ENCODE assay signal across 12 cellular contexts in genomic region chr3:25582242-25582641, GRCh38.
DNase-seq lines count a peak whose midpoint lies in the region; ATAC-seq, FAIRE-seq and TF ChIP-seq lines count a peak whose summit lies in the region.
"Had no signal": no experiment of that assay in that cellular context is flagged by ENCODE, and none has a peak within 500 bp of the region (broad histone marks: within the 10 kb centered on the region; RNA-seq: fewer than 3 reads in every experiment).

No MANE protein-coding gene starts in this region.

- intact Hi-C loops in gastrocnemius medialis (cut with DNase I; ENCODE audit: low total_unique reads): no loop called here

- H3K4me1 ChIP-seq in gastrocnemius medialis (no peaks in the 10 kb centered on the region), H9 (ENCODE audit: insufficient read depth, low read length) (no peaks in the 10 kb centered on the region)
- H3K4me1 ChIP-seq: upper lobe of right lung had no signal

- H3K79me1 ChIP-seq in H9 (ENCODE audit: insufficient read depth, low read depth, low read length, poor library complexity, severe bottlenecking): no peaks in the 10 kb centered on the region

- H3K27me3 Mint-ChIP-seq in H9 (ENCODE audit: low read depth) (no peaks in the 10 kb centered on the region), WTC11 (ENCODE audit: low read depth) (no peaks in the 10 kb centered on the region)

- H4K8ac ChIP-seq in H9 (replicated peaks; ENCODE audit: insufficient read length, low read depth, low read length): no peak overlapping the region

- H3K79me2 ChIP-seq in H9 (ENCODE audit: insufficient read depth, low read length): no peaks in the 10 kb centered on the region

- H3K4me1 Mint-ChIP-seq in H9 (peaks cover 9 to 11% of the 10 kb centered on the region in 2 experiments), WTC11 (no peaks in the 10 kb centered on the region)
- H3K4me1 Mint-ChIP-seq: activated B cell treated with CpG ODN at 0.5 μM for 24 hours had no signal

- no peak overlapping the region for H3K14ac ChIP-seq in H9 (ENCODE audit: insufficient read depth, low read length)

- H3K4ac ChIP-seq in H9 (ENCODE audit: low read depth, low read length): no peak overlapping the region

- H2BK20ac ChIP-seq in H9 (ENCODE audit: low read depth, low read length, poor library complexity, severe bottlenecking): no peak overlapping the region

- H3K36me3 ChIP-seq in gastrocnemius medialis: no peaks in the 10 kb centered on the region
- H3K36me3 ChIP-seq: upper lobe of right lung had no signal

- POLR2A ChIA-PET in WTC11 (lab: Charles Lee): interaction anchor here (0.6 kb wide), 1 partner anchor 868 kb away, joined by 3 read pairs; no protein-coding TSS in a partner anchor

- H3K27ac ChIP-seq in gastrocnemius medialis (peak overlapping the region in 1 of 4 donors; percentile 44), H9 (ENCODE audit: insufficient read length, low read depth, low read length) (no peak overlapping the region)
- H3K27ac ChIP-seq: epithelial cell of prostate, upper lobe of right lung had no signal

- no peak overlapping the region for H2BK12ac ChIP-seq in H9 (ENCODE audit: insufficient read length, low read depth, low read length)

- no peak overlapping the region for H2BK15ac ChIP-seq in H9 (ENCODE audit: low read depth, low read length)

- no peak overlapping the region for H3T11ph ChIP-seq in H9 (ENCODE audit: low read length)

- no peak for TF ChIP-seq POLR2A in gastrocnemius medialis (IDR thresholded peaks at IDR 0.05)

- no peak overlapping the region for H2BK5ac ChIP-seq in H9 (ENCODE audit: insufficient read length, low read length)

- no peak overlapping the region for H3K4me2 ChIP-seq in H9 (ENCODE audit: insufficient read depth, insufficient read length, low read length)

- H3K4me3 ChIP-seq in epithelial cell of esophagus (ENCODE audit: low read length) (no peak overlapping the region), gastrocnemius medialis (no peak overlapping the region)
- H3K4me3 ChIP-seq: upper lobe of right lung had no signal

- no peak overlapping the region for H2BK120ac ChIP-seq in H9 (ENCODE audit: low read depth, low read length, poor library complexity, severe bottlenecking)

- H3K9me3 Mint-ChIP-seq in H9 (no peaks in the 10 kb centered on the region), WTC11 (peaks cover 12% of the 10 kb centered on the region)
- H3K9me3 Mint-ChIP-seq: activated B cell treated with CpG ODN at 0.5 μM for 24 hours had no signal

- H2AK5ac ChIP-seq in H9 (ENCODE audit: insufficient read length, low read length): no peak overlapping the region

- H3K36me3 Mint-ChIP-seq in H9 (ENCODE audit: insufficient read depth in 1 of 3, low read depth in 3 of 3) (no peaks in the 10 kb centered on the region), WTC11 (peaks cover 4% of the 10 kb centered on the region; the same call in 1 of the 2 replicates)

- TF ChIP-seq CTCF in epithelial cell of esophagus (IDR thresholded peaks at IDR 0.05; ENCODE audit: insufficient read depth, low read depth, low read length, missing control alignments) (no peak), gastrocnemius medialis (IDR thresholded peaks at IDR 0.05 in 4 of 5, conservative IDR thresholded peaks at IDR 0.05 in 1 of 5) (no peak), H9 (conservative IDR thresholded peaks at IDR 0.05) (no peak), WTC11 (IDR thresholded peaks at IDR 0.05) (no peak)

- WGBS in H9 (ENCODE audit: extremely low coverage, insufficient read length, low lambda C conversion rate): no CpG with 5 or more reads among the region's 2 CpGs

- no peak overlapping the region for H4K91ac ChIP-seq in H9 (ENCODE audit: insufficient read length, low read depth, low read length)

- H3K27ac Mint-ChIP-seq in H9 (peak overlapping the region in 1 of 3 experiments; percentile 90; a peak in 3 of 7 replicates), WTC11 (no peak overlapping the region)
- H3K27ac Mint-ChIP-seq: activated B cell treated with CpG ODN at 0.5 μM for 24 hours had no signal

- H3K4me3 Mint-ChIP-seq in H9 (no peak overlapping the region), WTC11 (no peak overlapping the region)
- H3K4me3 Mint-ChIP-seq: activated B cell treated with CpG ODN at 0.5 μM for 24 hours had no signal

- H3K23ac ChIP-seq in H9 (ENCODE audit: insufficient read length, low read depth, low read length): no peak overlapping the region

- H2AFZ ChIP-seq in H9 (ENCODE audit: low read length): no peak overlapping the region

- peak; percentile 40 to 85 for ATAC-seq in gastrocnemius medialis
- no peak for ATAC-seq in WTC11
- ATAC-seq: upper lobe of right lung had no signal

- H3K56ac ChIP-seq in H9 (ENCODE audit: insufficient read length, low read depth, low read length): no peak overlapping the region

- H3K27me3 ChIP-seq in gastrocnemius medialis: no peaks in the 10 kb centered on the region
- no peaks in the 10 kb centered on the region for H3K27me3 ChIP-seq in H9 (ENCODE audit: insufficient read depth, low read length)
- H3K27me3 ChIP-seq: upper lobe of right lung had no signal

- no peak overlapping the region for H4K5ac ChIP-seq in H9 (ENCODE audit: insufficient read length, low read depth, low read length)

- peak; percentile 94 for FAIRE-seq in RCC 7860 (lab: Jason Lieb, UNC)

- H3K23me2 ChIP-seq in H9 (ENCODE audit: insufficient read length, low read depth, low read length, poor library complexity, severe bottlenecking): no peaks in the 10 kb centered on the region

- no peak overlapping the region for H3K9ac ChIP-seq in H9 (ENCODE audit: extremely low read depth, insufficient read length, low read length)

- CTCF ChIA-PET in WTC11 (lab: Charles Lee): interaction anchor here (3.0 kb wide), 1 partner anchor 11 kb away, joined by 10 read pairs; no protein-coding TSS in a partner anchor

- DNase-seq in NK-92 treated with Interleukin-12 subunit alpha and Interleukin-12 subunit beta, amount 100 ng/mL, for 24 hours (lab: John Stamatoyannopoulos, UW): peak; percentile 10
- no peak for DNase-seq in NK-92 (lab: John Stamatoyannopoulos, UW; ENCODE audit: unreplicated experiment)
- peak; percentile 94 for DNase-seq in RCC 7860 (ENCODE audit: low spot score)
- DNase-seq in epithelial cell of esophagus (ENCODE audit: low read depth): peak; percentile 65
- peak in 1 of 2 donors; percentile 34 for DNase-seq in gastrocnemius medialis
- DNase-seq in H9: no peak
- DNase-seq in WTC11 (ENCODE audit: low spot score): no peak
- no peak for DNase-seq in stimulated activated CD4-positive, alpha-beta T cell treated with anti-CD3 and anti-CD28 coated beads, Interleukin-1b, Interleukin-23, amount 100 ng/mL, for 48 hours
- DNase-seq: activated B cell treated with CpG ODN at 0.5 μM for 24 hours, NCI-H446 treated with DMSO at 0.1 percent for 48 hours, upper lobe of right lung had no signal

- in situ Hi-C loops in gastrocnemius medialis (cut with MboI; ENCODE audit: low sequenced_read_pairs in 4 of 4): loop anchor here in 3 of 4 donors (25.0 kb wide), 3 partner anchors 570 to 795 kb away; no protein-coding TSS in a partner anchor

- H3K18ac ChIP-seq in H9 (ENCODE audit: insufficient read length, low read depth, low read length): no peak overlapping the region

- H4K20me1 ChIP-seq in H9 (ENCODE audit: control insufficient read depth, insufficient read depth, insufficient read length): no peaks in the 10 kb centered on the region

- H3K9me3 ChIP-seq in gastrocnemius medialis (no peaks in the 10 kb centered on the region), H9 (ENCODE audit: control insufficient read depth, low read depth, low read length) (no peaks in the 10 kb centered on the region)
- H3K9me3 ChIP-seq: upper lobe of right lung had no signal

TF ChIP-seq in WTC11, 78 proteins besides CTCF, POLR2A, EP300 and RAD21 (continues in another document):
- no peak for TF ChIP-seq AFF4 (CRISPR knock-in tag; IDR thresholded peaks at IDR 0.05; ENCODE audit: borderline replicate concordance)
- no peak for TF ChIP-seq JUN (CRISPR knock-in tag; IDR thresholded peaks at IDR 0.05)
- TF ChIP-seq CREM (CRISPR knock-in tag; IDR thresholded peaks at IDR 0.05): no peak
- no peak for TF ChIP-seq ZNF138 (CRISPR knock-in tag; conservative IDR thresholded peaks at IDR 0.05)
- no peak for TF ChIP-seq E2F4 (CRISPR knock-in tag; IDR thresholded peaks at IDR 0.05; ENCODE audit: borderline replicate concordance, low read depth)
- no peak for TF ChIP-seq TEAD4 (CRISPR knock-in tag; IDR thresholded peaks at IDR 0.05)
- TF ChIP-seq ZBTB21 (CRISPR knock-in tag; IDR thresholded peaks at IDR 0.05; ENCODE audit: borderline replicate concordance): no peak

Comparison
In these comparisons a context has a peak if more than half of its experiments do, and no peak if none do; other contexts are left out.
1. DNase-seq: peak in NK-92 treated with Interleukin-12 subunit alpha and Interleukin-12 subunit beta, amount 100 ng/mL, for 24 hours (single experiment), RCC 7860 (single experiment) and epithelial cell of esophagus (single experiment); none in NK-92 (single experiment), H9 (single experiment), WTC11 (single experiment) and stimulated activated CD4-positive, alpha-beta T cell treated with anti-CD3 and anti-CD28 coated beads, Interleukin-1b, Interleukin-23, amount 100 ng/mL, for 48 hours (single experiment).